In the genomic region with DNA sequence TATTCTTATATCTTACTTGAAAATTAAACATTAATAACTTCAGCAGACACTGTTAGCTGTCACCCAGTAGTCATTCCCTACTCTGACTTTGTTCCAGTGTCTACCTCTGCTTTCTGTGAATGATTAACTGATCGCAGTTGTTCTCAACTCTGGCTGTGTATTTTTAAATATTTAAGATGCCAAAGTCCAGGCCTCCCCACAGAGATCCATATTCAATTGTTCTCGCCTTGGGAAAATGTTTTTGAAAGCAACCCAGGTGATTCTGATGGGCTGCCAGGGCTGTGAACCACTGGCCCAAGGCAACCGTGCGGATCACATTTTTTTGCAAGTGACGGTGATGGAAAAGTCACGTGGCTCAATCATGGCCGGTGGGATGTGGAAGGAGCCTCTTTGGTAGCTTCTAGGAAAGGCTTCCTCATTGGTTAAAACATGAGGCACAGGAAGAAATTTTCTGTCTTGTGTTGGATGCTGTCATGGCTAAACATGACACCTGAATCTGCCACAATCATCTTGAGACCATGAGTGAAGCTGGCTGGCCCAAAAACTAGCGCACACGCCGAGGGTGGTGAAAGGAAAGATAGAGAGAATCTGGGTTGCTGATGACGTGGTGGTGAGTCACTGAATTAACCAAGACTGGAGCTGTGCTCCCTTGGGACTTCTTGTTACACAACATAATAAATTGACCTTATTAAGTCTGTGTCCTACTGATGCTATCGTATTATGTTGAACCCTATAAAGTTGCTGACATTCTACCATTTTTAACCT, we compare ENCODE assay signal across 1 cellular context.
TF ChIP-seq lines count a peak whose summit lies in the region.

No MANE protein-coding gene starts in this region.

TF ChIP-seq in K562, 482 proteins besides CTCF, POLR2A, EP300 and RAD21 (continued from another document):
- TF ChIP-seq RBM34 (IDR thresholded peaks at IDR 0.05; ENCODE audit: borderline replicate concordance, insufficient read depth, low read length), result no peak
- TF ChIP-seq BRD4 (IDR thresholded peaks at IDR 0.05), result no peak
- TF ChIP-seq FOSL1 (tag; conservative IDR thresholded peaks at IDR 0.05), result peak; percentile 95
- no peak for TF ChIP-seq RCOR1 (IDR thresholded peaks at IDR 0.05; ENCODE audit: borderline replicate concordance in 1 of 2, low read depth in 2 of 2, low read length in 2 of 2)
- no peak for TF ChIP-seq IRF2 (CRISPR knock-in tag; IDR thresholded peaks at IDR 0.05)
- TF ChIP-seq MEF2D (tag; conservative IDR thresholded peaks at IDR 0.05; ENCODE audit: low read depth), result no peak
- no peak for TF ChIP-seq ZBED1 (IDR thresholded peaks at IDR 0.05)
- TF ChIP-seq ZNF408 (CRISPR knock-in tag; IDR thresholded peaks at IDR 0.05; ENCODE audit: low read depth), result no peak
- no peak for TF ChIP-seq ZNF507 (tag; conservative IDR thresholded peaks at IDR 0.05)
- no peak for TF ChIP-seq FOXJ3 (CRISPR knock-in tag; IDR thresholded peaks at IDR 0.05)
- TF ChIP-seq PHTF2 (CRISPR knock-in tag; IDR thresholded peaks at IDR 0.05), result no peak
- no peak for TF ChIP-seq MEF2A (IDR thresholded peaks at IDR 0.05; ENCODE audit: control insufficient read depth, low read depth, low read length)
- no peak for TF ChIP-seq LEF1 (IDR thresholded peaks at IDR 0.05)
- TF ChIP-seq NCOA1 (IDR thresholded peaks at IDR 0.05; ENCODE audit: low read depth), result no peak
- TF ChIP-seq HMGN3 (IDR thresholded peaks at IDR 0.05; ENCODE audit: borderline replicate concordance, extremely low read depth, insufficient read length, low read depth, low read length), result no peak
- TF ChIP-seq, protein P1, sequence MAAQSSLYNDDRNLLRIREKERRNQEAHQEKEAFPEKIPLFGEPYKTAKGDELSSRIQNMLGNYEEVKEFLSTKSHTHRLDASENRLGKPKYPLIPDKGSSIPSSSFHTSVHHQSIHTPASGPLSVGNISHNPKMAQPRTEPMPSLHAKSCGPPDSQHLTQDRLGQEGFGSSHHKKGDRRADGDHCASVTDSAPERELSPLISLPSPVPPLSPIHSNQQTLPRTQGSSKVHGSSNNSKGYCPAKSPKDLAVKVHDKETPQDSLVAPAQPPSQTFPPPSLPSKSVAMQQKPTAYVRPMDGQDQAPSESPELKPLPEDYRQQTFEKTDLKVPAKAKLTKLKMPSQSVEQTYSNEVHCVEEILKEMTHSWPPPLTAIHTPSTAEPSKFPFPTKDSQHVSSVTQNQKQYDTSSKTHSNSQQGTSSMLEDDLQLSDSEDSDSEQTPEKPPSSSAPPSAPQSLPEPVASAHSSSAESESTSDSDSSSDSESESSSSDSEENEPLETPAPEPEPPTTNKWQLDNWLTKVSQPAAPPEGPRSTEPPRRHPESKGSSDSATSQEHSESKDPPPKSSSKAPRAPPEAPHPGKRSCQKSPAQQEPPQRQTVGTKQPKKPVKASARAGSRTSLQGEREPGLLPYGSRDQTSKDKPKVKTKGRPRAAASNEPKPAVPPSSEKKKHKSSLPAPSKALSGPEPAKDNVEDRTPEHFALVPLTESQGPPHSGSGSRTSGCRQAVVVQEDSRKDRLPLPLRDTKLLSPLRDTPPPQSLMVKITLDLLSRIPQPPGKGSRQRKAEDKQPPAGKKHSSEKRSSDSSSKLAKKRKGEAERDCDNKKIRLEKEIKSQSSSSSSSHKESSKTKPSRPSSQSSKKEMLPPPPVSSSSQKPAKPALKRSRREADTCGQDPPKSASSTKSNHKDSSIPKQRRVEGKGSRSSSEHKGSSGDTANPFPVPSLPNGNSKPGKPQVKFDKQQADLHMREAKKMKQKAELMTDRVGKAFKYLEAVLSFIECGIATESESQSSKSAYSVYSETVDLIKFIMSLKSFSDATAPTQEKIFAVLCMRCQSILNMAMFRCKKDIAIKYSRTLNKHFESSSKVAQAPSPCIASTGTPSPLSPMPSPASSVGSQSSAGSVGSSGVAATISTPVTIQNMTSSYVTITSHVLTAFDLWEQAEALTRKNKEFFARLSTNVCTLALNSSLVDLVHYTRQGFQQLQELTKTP (IDR thresholded peaks at IDR 0.05; ENCODE audit: low read depth in 1 of 2, partially characterized antibody in 2 of 2), result no peak
- TF ChIP-seq JUN (IDR thresholded peaks at IDR 0.05; ENCODE audit: borderline replicate concordance, low read depth, low read length), result peak; percentile 54; the same call in 1 of the 2 replicates
- TF ChIP-seq JUN (CRISPR knock-in tag; IDR thresholded peaks at IDR 0.05; ENCODE audit: borderline replicate concordance), result no peak
- peak; percentile 40; the same call in 1 of the 2 replicates for TF ChIP-seq EP400 (IDR thresholded peaks at IDR 0.05)
- no peak for TF ChIP-seq BACH1 (tag; IDR thresholded peaks at IDR 0.05)
- TF ChIP-seq CTBP1 (IDR thresholded peaks at IDR 0.05; ENCODE audit: borderline replicate concordance), result 0 out of 2 replicates have a peak, but pooled peaks have one; percentile 35
- TF ChIP-seq TCF7 (IDR thresholded peaks at IDR 0.05; ENCODE audit: borderline replicate concordance), result no peak
- TF ChIP-seq TOE1 (IDR thresholded peaks at IDR 0.05; ENCODE audit: borderline replicate concordance), result peak; percentile 57; the same call in 1 of the 2 replicates
- TF ChIP-seq TOE1 (CRISPR knock-in tag; IDR thresholded peaks at IDR 0.05; ENCODE audit: borderline replicate concordance, low read depth), result no peak
- no peak for TF ChIP-seq NONO (IDR thresholded peaks at IDR 0.05; ENCODE audit: low read depth in 2 of 2, low read length in 1 of 2)
- TF ChIP-seq BRD9 (IDR thresholded peaks at IDR 0.05; ENCODE audit: low read depth, partially characterized antibody), result no peak
TF ChIP-seq in K562: peak in this region for 21.
